In the genomic region with DNA sequence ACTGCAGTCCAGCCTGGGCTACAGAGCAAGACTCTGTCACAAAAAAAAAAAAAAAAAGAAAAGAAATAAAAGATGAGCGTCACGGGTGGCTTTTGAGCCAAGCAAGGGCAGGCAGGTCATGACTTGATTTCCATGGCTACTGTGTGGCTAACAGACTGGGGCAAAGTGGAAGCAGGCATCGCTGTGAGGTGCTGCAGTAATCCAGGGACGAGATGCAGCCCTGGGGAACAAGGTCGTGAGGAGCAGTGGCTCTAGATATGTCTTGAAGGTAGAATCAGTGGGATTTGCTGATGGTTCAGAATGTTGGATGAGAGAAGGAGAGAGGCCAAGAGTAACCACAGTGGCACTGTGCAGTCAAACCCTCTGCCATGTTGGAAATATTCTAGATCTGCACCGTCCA, we compare ENCODE assay signal across 1 cellular context.
TF ChIP-seq lines count a peak whose summit lies in the region.

No MANE protein-coding gene starts in this region.

TF ChIP-seq in SK-N-SH treated with all-trans-retinoic acid at 6 μM for 48 hours, 23 proteins besides CTCF, POLR2A, EP300 and RAD21 (continued from another document):
- TF ChIP-seq, protein P1, sequence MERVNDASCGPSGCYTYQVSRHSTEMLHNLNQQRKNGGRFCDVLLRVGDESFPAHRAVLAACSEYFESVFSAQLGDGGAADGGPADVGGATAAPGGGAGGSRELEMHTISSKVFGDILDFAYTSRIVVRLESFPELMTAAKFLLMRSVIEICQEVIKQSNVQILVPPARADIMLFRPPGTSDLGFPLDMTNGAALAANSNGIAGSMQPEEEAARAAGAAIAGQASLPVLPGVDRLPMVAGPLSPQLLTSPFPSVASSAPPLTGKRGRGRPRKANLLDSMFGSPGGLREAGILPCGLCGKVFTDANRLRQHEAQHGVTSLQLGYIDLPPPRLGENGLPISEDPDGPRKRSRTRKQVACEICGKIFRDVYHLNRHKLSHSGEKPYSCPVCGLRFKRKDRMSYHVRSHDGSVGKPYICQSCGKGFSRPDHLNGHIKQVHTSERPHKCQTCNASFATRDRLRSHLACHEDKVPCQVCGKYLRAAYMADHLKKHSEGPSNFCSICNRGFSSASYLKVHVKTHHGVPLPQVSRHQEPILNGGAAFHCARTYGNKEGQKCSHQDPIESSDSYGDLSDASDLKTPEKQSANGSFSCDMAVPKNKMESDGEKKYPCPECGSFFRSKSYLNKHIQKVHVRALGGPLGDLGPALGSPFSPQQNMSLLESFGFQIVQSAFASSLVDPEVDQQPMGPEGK (CRISPR knock-in tag; IDR thresholded peaks at IDR 0.05; ENCODE audit: borderline replicate concordance), result no peak
- TF ChIP-seq CSDC2 (CRISPR knock-in tag; IDR thresholded peaks at IDR 0.05) (no peak), ISL1 (CRISPR knock-in tag; IDR thresholded peaks at IDR 0.05) (no peak), SNAI2 (CRISPR knock-in tag; IDR thresholded peaks at IDR 0.05) (no peak), ESRRG (CRISPR knock-in tag; IDR thresholded peaks at IDR 0.05) (no peak), TOX (CRISPR knock-in tag; IDR thresholded peaks at IDR 0.05; ENCODE audit: borderline replicate concordance) (no peak), GLIS3 (CRISPR knock-in tag; IDR thresholded peaks at IDR 0.05) (no peak), ZFP3 (CRISPR knock-in tag; IDR thresholded peaks at IDR 0.05) (no peak)
- TF ChIP-seq, protein P2, sequence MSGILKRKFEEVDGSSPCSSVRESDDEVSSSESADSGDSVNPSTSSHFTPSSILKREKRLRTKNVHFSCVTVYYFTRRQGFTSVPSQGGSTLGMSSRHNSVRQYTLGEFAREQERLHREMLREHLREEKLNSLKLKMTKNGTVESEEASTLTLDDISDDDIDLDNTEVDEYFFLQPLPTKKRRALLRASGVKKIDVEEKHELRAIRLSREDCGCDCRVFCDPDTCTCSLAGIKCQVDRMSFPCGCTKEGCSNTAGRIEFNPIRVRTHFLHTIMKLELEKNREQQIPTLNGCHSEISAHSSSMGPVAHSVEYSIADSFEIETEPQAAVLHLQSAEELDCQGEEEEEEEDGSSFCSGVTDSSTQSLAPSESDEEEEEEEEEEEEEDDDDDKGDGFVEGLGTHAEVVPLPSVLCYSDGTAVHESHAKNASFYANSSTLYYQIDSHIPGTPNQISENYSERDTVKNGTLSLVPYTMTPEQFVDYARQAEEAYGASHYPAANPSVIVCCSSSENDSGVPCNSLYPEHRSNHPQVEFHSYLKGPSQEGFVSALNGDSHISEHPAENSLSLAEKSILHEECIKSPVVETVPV (CRISPR knock-in tag; IDR thresholded peaks at IDR 0.05), result no peak
